12 cellular contexts compared by ENCODE assay signal in the genomic region with DNA sequence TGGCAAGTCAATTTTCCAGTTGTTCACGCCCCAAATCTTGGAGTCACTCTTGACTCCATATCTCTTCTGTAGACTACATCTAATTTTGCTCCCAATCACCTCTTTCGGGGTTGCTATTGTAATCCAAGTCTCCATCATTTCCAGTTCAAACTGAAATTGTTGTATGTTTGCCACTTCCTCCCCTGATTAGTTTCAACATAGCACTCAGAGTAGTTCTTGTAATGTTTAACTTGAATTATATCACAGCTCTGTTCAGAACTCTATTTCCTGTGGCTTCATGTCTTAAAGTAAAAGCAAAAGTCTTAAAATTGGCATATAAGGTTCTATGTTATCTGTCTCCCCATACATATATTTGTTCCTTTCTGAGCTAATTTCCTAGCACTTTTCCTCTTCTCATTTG.
A peak's percentile ranks its signal among the peaks of the same experiment; 100 is the strongest.
DNase-seq lines count a peak whose midpoint lies in the region; ATAC-seq lines count a peak whose summit lies in the region.
"Had no signal": no experiment of that assay in that cellular context is flagged by ENCODE, and none has a peak within 500 bp of the region (broad histone marks: within the 10 kb centered on the region; RNA-seq: fewer than 3 reads in every experiment).

No MANE protein-coding gene starts in this region.

- H3K27me3 Mint-ChIP-seq in T-helper 2 cell treated with Interferon-gamma antibody and Interleukin-4, amounts not matched to agents 5 μg/mL and 100 μg/mL, for 36 hours (ENCODE audit: low read depth) = no peaks in the 10 kb centered on the region
- H3K27me3 Mint-ChIP-seq: CD8-positive, alpha-beta memory T cell had no signal

- peak; percentile 56 for ATAC-seq in GM19023 (IDR thresholded peaks at IDR 0.05; ENCODE audit: unreplicated experiment)
- ATAC-seq in GM21529 (IDR thresholded peaks at IDR 0.05; ENCODE audit: unreplicated experiment) = peak; percentile 76
- ATAC-seq in HG03139 (IDR thresholded peaks at IDR 0.05; ENCODE audit: unreplicated experiment) = peak; percentile 88
- ATAC-seq in left colon = peak; percentile 70

- H3K27ac Mint-ChIP-seq in T-helper 2 cell treated with Interferon-gamma antibody and Interleukin-4, amounts not matched to agents 5 μg/mL and 100 μg/mL, for 36 hours = no peak overlapping the region
- H3K27ac Mint-ChIP-seq: CD8-positive, alpha-beta memory T cell had no signal

- DNase-seq in left colon = no peak
- no peak for DNase-seq in T-helper 2 cell treated with Interferon-gamma antibody and Interleukin-4, amounts not matched to agents 5 μg/mL and 100 μg/mL, for 36 hours (ENCODE audit: low spot score)
- DNase-seq in kidney glomerular epithelial cell (lab: John Stamatoyannopoulos, UW) = no peak
- DNase-seq in NCI-H774 (lab: John Stamatoyannopoulos, UW) = no peak
- DNase-seq: activated T-cell treated with anti-CD3 and anti-CD28 coated beads for 4 hours; amniotic stem cell; CD8-positive, alpha-beta memory T cell; dermis blood vessel endothelial cell; posterior cingulate gyrus had no signal

- H3K4me3 Mint-ChIP-seq in T-helper 2 cell treated with Interferon-gamma antibody and Interleukin-4, amounts not matched to agents 5 μg/mL and 100 μg/mL, for 36 hours = no peak overlapping the region
- H3K4me3 Mint-ChIP-seq: CD8-positive, alpha-beta memory T cell had no signal

- intact Hi-C loops in left colon (cut with DNase I, micrococcal nuclease) = no loop called here

- no peaks in the 10 kb centered on the region for H3K36me3 Mint-ChIP-seq in T-helper 2 cell treated with Interferon-gamma antibody and Interleukin-4, amounts not matched to agents 5 μg/mL and 100 μg/mL, for 36 hours (ENCODE audit: low read depth)
- H3K36me3 Mint-ChIP-seq: CD8-positive, alpha-beta memory T cell had no signal

- H3K4me1 Mint-ChIP-seq in T-helper 2 cell treated with Interferon-gamma antibody and Interleukin-4, amounts not matched to agents 5 μg/mL and 100 μg/mL, for 36 hours (ENCODE audit: low read depth) = peaks cover 11% of the 10 kb centered on the region
- H3K4me1 Mint-ChIP-seq: CD8-positive, alpha-beta memory T cell had no signal

- no peaks in the 10 kb centered on the region for H3K9me3 Mint-ChIP-seq in T-helper 2 cell treated with Interferon-gamma antibody and Interleukin-4, amounts not matched to agents 5 μg/mL and 100 μg/mL, for 36 hours
- H3K9me3 Mint-ChIP-seq: CD8-positive, alpha-beta memory T cell had no signal
